In the genomic region with DNA sequence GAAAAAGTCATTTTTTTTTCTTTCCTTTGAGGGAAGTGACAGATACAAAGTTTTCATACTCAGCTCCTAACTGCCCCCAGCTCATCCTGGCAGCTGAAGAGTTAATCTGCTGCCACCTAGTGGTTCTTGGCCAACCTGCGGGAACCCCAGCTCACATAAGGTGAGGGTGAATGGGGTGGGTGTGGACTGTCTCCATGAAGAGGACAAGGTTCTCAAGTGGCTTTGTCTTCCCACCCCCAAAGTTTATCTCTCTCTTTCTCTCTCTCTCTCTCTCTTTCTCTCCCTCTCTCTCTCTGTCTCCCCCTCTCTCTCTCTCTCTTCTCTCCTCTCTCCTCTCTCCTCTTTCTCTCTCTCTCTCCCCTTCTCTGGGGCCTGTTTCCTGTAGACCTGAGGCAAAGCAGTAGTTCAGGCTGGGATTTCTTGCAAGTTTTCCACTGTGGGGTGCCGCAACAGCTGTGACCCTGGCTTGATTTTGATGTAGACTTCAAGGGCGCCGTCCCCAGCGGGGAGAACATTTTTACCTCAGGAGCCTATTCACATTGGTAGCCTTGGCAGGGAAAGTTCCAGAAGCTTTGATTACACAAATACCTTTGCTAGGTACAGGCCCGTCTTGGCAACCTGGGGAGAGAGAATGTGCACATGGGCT, we compare ENCODE assay signal across 8 cellular contexts.
A peak's percentile ranks its signal among the peaks of the same experiment; 100 is the strongest.
DNase-seq lines count a peak whose midpoint lies in the region; ATAC-seq and TF ChIP-seq lines count a peak whose summit lies in the region.

No MANE protein-coding gene starts in this region.

- no peaks in the 10 kb centered on the region for H3K36me3 ChIP-seq in PC-3 (ENCODE audit: low read depth, low read length)

- no peak overlapping the region for H3K9ac ChIP-seq in PC-3 (ENCODE audit: low read length)

- no peaks in the 10 kb centered on the region for H3K27me3 ChIP-seq in PC-3 (ENCODE audit: low read length)

- no peaks in the 10 kb centered on the region for H4K20me1 ChIP-seq in PC-3 (ENCODE audit: low read length)

- no peaks in the 10 kb centered on the region for H3K9me2 ChIP-seq in PC-3 (replicated peaks; ENCODE audit: low read length)

- no peak overlapping the region for H3K4me3 ChIP-seq in PC-3 (ENCODE audit: low read length)

- intact Hi-C loops in PC-3 (cut with micrococcal nuclease) = loop anchor here (1.0 to 10.0 kb wide), 7 partner anchors 94 to 610 kb away; no protein-coding TSS in a partner anchor

- no peaks in the 10 kb centered on the region for H3K79me2 ChIP-seq in PC-3 (ENCODE audit: low read length)

- H3F3A ChIP-seq in PC-3 (ENCODE audit: low read length, unreplicated experiment) = no peaks in the 10 kb centered on the region

- ATAC-seq in GM21723 (IDR thresholded peaks at IDR 0.05; ENCODE audit: unreplicated experiment) = peak; percentile 97
- ATAC-seq in PC-3 = peak; percentile 98
- peak; percentile 86 to 91 for ATAC-seq in activated T-cell treated with anti-CD3 and anti-CD28 coated beads, Interleukin-2, amount 50 U/mL, for 72 hours (replicated peaks in 1 of 2)
- ATAC-seq in GM18520 (IDR thresholded peaks at IDR 0.05; ENCODE audit: unreplicated experiment) = no peak

- H3K4me3 Mint-ChIP-seq in activated T-cell treated with anti-CD3 and anti-CD28 coated beads, Interleukin-2, amount 50 U/mL, for 72 hours = no peak overlapping the region

- H3K36me3 Mint-ChIP-seq in activated T-cell treated with anti-CD3 and anti-CD28 coated beads, Interleukin-2, amount 50 U/mL, for 72 hours (ENCODE audit: insufficient read depth in 2 of 2) = no peaks in the 10 kb centered on the region

- peak; percentile 96 for TF ChIP-seq CTCF in PC-3 (conservative IDR thresholded peaks at IDR 0.05; ENCODE audit: low read depth, low read length)

- no peak overlapping the region for H3K4me2 ChIP-seq in PC-3 (ENCODE audit: low read length)

- CTCF ChIA-PET in PC-3 (lab: Charles Lee) = interaction anchor here (0.6 to 1.1 kb wide), 10 partner anchors 47 to 775 kb away, joined by 3 to 5 read pairs (median 4); no protein-coding TSS in a partner anchor

- H3K4me1 Mint-ChIP-seq in activated T-cell treated with anti-CD3 and anti-CD28 coated beads, Interleukin-2, amount 50 U/mL, for 72 hours (ENCODE audit: low read depth) = no peaks in the 10 kb centered on the region

- H3K27ac Mint-ChIP-seq in activated T-cell treated with anti-CD3 and anti-CD28 coated beads, Interleukin-2, amount 50 U/mL, for 72 hours = no peak overlapping the region

- no peaks in the 10 kb centered on the region for H3K9me3 ChIP-seq in PC-3 (ENCODE audit: low read length)

- no peaks in the 10 kb centered on the region for H3K9me3 Mint-ChIP-seq in activated T-cell treated with anti-CD3 and anti-CD28 coated beads, Interleukin-2, amount 50 U/mL, for 72 hours

- TF ChIP-seq EP300 in Ishikawa (IDR thresholded peaks at IDR 0.05; ENCODE audit: borderline replicate concordance) = no peak

- no TSS peak for BruUV-seq in PC-3 (replicated peaks; lab: Mats Ljungman, UMichigan)

- peak; percentile 34 for DNase-seq in DMS79 treated with DMSO at 0.1 percent for 48 hours (lab: John Stamatoyannopoulos, UW)
- peak; percentile 88 for DNase-seq in PC-3
- DNase-seq in activated T-cell treated with anti-CD3 and anti-CD28 coated beads, Interleukin-2, amount 50 U/mL, for 72 hours = peak; percentile 71 to 76
- DNase-seq in foreskin melanocyte = peak; percentile 39
- peak; percentile 59 for DNase-seq in renal cortical epithelial cell (ENCODE audit: low read depth)

- H3K4me1 ChIP-seq in PC-3 (ENCODE audit: insufficient read depth, low read length) = peaks cover 12% of the 10 kb centered on the region; the same call in 1 of the 2 replicates

- TF ChIP-seq RAD21 in Ishikawa (IDR thresholded peaks at IDR 0.05; ENCODE audit: low read depth) = peak; percentile 91

- H2AFZ ChIP-seq in PC-3 (ENCODE audit: low read length) = peak overlapping the region; percentile 48

- H3K27ac ChIP-seq in PC-3 (ENCODE audit: low read length) = no peak overlapping the region

- POLR2A ChIA-PET in PC-3 (lab: Charles Lee; ENCODE audit: unreplicated experiment) = interaction anchor here (0.6 kb wide), 1 partner anchor 509 kb away, joined by 3 read pairs; no protein-coding TSS in a partner anchor

- H3K27me3 Mint-ChIP-seq in activated T-cell treated with anti-CD3 and anti-CD28 coated beads, Interleukin-2, amount 50 U/mL, for 72 hours (ENCODE audit: low read depth) = peaks cover 4% of the 10 kb centered on the region

TF ChIP-seq in Ishikawa, 13 proteins besides CTCF, POLR2A, EP300 and RAD21:
- TF ChIP-seq CEBPB (IDR thresholded peaks at IDR 0.05) (0 out of 2 replicates have a peak, but pooled peaks have one; percentile 16), ZBTB7A (IDR thresholded peaks at IDR 0.05; ENCODE audit: low read depth) (no peak)

Comparison
In these comparisons a context has a peak if more than half of its experiments do, and no peak if none do; other contexts are left out.
1. DNase-seq: peak in every context shown above with its lines; median percentile 88 in PC-3; 74 in activated T-cell treated with anti-CD3 and anti-CD28 coated beads, Interleukin-2, amount 50 U/mL, for 72 hours; 59 in renal cortical epithelial cell; 39 in foreskin melanocyte; 34 in DMS79 treated with DMSO at 0.1 percent for 48 hours.